ENCODE assay signal across 21 cellular contexts in the genomic region with DNA sequence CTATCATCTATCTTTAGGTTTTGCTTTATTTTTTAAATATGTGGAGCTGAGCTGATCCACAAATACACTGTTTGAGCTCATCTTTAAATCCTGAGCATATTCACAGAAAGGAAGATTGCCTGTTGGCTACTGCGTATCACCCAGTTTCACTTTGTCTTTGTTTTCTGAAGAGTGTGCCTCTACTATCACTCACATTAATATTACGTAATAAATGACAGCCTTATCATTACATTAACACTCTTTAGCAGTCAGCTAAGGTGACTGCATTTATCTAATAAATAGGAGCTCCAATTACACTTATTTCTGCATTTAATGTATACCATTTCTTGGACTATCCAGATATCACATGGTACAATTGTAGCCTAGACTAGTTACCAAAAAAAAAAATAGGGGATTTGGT.
DNase-seq lines count a peak whose midpoint lies in the region; ATAC-seq, FAIRE-seq and TF ChIP-seq lines count a peak whose summit lies in the region.
"Had no signal": no experiment of that assay in that cellular context is flagged by ENCODE, and none has a peak within 500 bp of the region (broad histone marks: within the 10 kb centered on the region; RNA-seq: fewer than 3 reads in every experiment).

No MANE protein-coding gene starts in this region.

- H4K20me1 ChIP-seq in fibroblast of lung (ENCODE audit: control insufficient read depth, extremely low read depth, insufficient read depth, low read length): no peaks in the 10 kb centered on the region
- H4K20me1 ChIP-seq in osteoblast (ENCODE audit: insufficient read depth, low read length): no peaks in the 10 kb centered on the region
- H4K20me1 ChIP-seq: BLaER1 had no signal

- H3K36me3 Mint-ChIP-seq in natural killer cell treated with Interleukin-12 subunit alpha and Interleukin-12 subunit beta and Interleukin-15 and Interleukin-18, amount 100 ng/mL, for 72 hours: no peaks in the 10 kb centered on the region
- H3K36me3 Mint-ChIP-seq: CD14-positive monocyte; CD4-positive, alpha-beta memory T cell; IgD-negative memory B cell had no signal

- FAIRE-seq in H54 (lab: Jason Lieb, UNC): peak; percentile 27
- FAIRE-seq: GM12878, GM19239, H1 had no signal

- no peaks in the 10 kb centered on the region for H3K4me1 Mint-ChIP-seq in natural killer cell treated with Interleukin-12 subunit alpha and Interleukin-12 subunit beta and Interleukin-15 and Interleukin-18, amount 100 ng/mL, for 72 hours (ENCODE audit: low read depth in 2 of 2)
- H3K4me1 Mint-ChIP-seq: CD14-positive monocyte; CD4-positive, alpha-beta memory T cell; IgD-negative memory B cell had no signal

- H3K4me1 ChIP-seq in Panc1 (ENCODE audit: control insufficient read depth, insufficient read depth, low read length): no peaks in the 10 kb centered on the region
- peaks cover 5% of the 10 kb centered on the region for H3K4me1 ChIP-seq in fibroblast of lung (ENCODE audit: control insufficient read depth, extremely low read depth, insufficient read depth, low read length)
- H3K4me1 ChIP-seq in osteoblast (ENCODE audit: insufficient read depth, low read length): peaks cover 9% of the 10 kb centered on the region
- H3K4me1 ChIP-seq in ascending aorta: no peaks in the 10 kb centered on the region
- H3K4me1 ChIP-seq: BLaER1, HAP-1 had no signal

- H3K4me3 ChIP-seq in Panc1 (ENCODE audit: low read depth in 2 of 2, low read length in 2 of 2): no peak overlapping the region
- no peak overlapping the region for H3K4me3 ChIP-seq in fibroblast of lung (replicated peaks in 1 of 4; ENCODE audit: control extremely low read depth in 1 of 4, insufficient read depth in 1 of 4, low read depth in 3 of 4, low read length in 4 of 4)
- no peak overlapping the region for H3K4me3 ChIP-seq in osteoblast (ENCODE audit: insufficient read depth, low read length)
- no peak overlapping the region for H3K4me3 ChIP-seq in ascending aorta
- H3K4me3 ChIP-seq: BLaER1, GM12878, HAP-1 had no signal

- H3K9me3 ChIP-seq in Panc1 (ENCODE audit: control insufficient read depth, insufficient read depth, low read depth, low read length): peaks cover 12% of the 10 kb centered on the region; the same call in 1 of the 2 replicates
- H3K9me3 ChIP-seq in fibroblast of lung (ENCODE audit: control insufficient read depth, insufficient read depth, low read depth, low read length): no peaks in the 10 kb centered on the region
- no peaks in the 10 kb centered on the region for H3K9me3 ChIP-seq in osteoblast (ENCODE audit: low read depth, low read length)
- no peaks in the 10 kb centered on the region for H3K9me3 ChIP-seq in ascending aorta
- H3K9me3 ChIP-seq: BLaER1, HAP-1 had no signal

- no peak overlapping the region for H3K27ac Mint-ChIP-seq in natural killer cell treated with Interleukin-12 subunit alpha and Interleukin-12 subunit beta and Interleukin-15 and Interleukin-18, amount 100 ng/mL, for 72 hours
- H3K27ac Mint-ChIP-seq: CD14-positive monocyte; CD4-positive, alpha-beta memory T cell; IgD-negative memory B cell had no signal

- no peak overlapping the region for H3K4me2 ChIP-seq in fibroblast of lung (ENCODE audit: extremely low read depth, insufficient read depth, low read length)
- no peak overlapping the region for H3K4me2 ChIP-seq in osteoblast (ENCODE audit: insufficient read depth, low read length)
- H3K4me2 ChIP-seq: BLaER1 had no signal

- DNase-seq in H54 (ENCODE audit: insufficient read length, low spot score): no peak
- DNase-seq in Panc1 (ENCODE audit: low read depth, low spot score): no peak
- no peak for DNase-seq in fibroblast of lung (ENCODE audit: low read depth in 2 of 2)
- no peak for DNase-seq in osteoblast (ENCODE audit: insufficient read length, low spot score, missing footprints)
- no peak for DNase-seq in mucosa of gallbladder (ENCODE audit: low spot score)
- DNase-seq in natural killer cell treated with Interleukin-12 subunit alpha and Interleukin-12 subunit beta and Interleukin-15 and Interleukin-18, amount 100 ng/mL, for 72 hours (ENCODE audit: low spot score): no peak
- DNase-seq in omental fat pad (ENCODE audit: low spot score): no peak
- no peak for DNase-seq in ascending aorta (ENCODE audit: low spot score in 2 of 2)
- DNase-seq: CD4-positive, alpha-beta memory T cell; DMS153; DMS79; GF-D8; KBM-7 had no signal

- no peak for ATAC-seq in Panc1
- no peak for ATAC-seq in natural killer cell treated with Interleukin-12 subunit alpha and Interleukin-12 subunit beta and Interleukin-15 and Interleukin-18, amount 100 ng/mL, for 72 hours
- ATAC-seq in omental fat pad (ENCODE audit: low FRiP score): no peak
- ATAC-seq: GM12878 had no signal

- no peaks in the 10 kb centered on the region for H3K79me2 ChIP-seq in fibroblast of lung (ENCODE audit: control insufficient read depth, insufficient read depth, low read length)
- H3K79me2 ChIP-seq in osteoblast (ENCODE audit: insufficient read depth, low read length): no peaks in the 10 kb centered on the region

- intact Hi-C loops in Panc1 (cut with micrococcal nuclease; ENCODE audit: unreplicated experiment): no loop called here
- intact Hi-C loops in ascending aorta (cut with DNase I): no loop called here

- H3K27me3 Mint-ChIP-seq in natural killer cell treated with Interleukin-12 subunit alpha and Interleukin-12 subunit beta and Interleukin-15 and Interleukin-18, amount 100 ng/mL, for 72 hours: no peaks in the 10 kb centered on the region
- H3K27me3 Mint-ChIP-seq: CD4-positive, alpha-beta memory T cell; IgD-negative memory B cell had no signal

- H3K27me3 ChIP-seq in Panc1 (ENCODE audit: control insufficient read depth, insufficient read depth, low read length): no peaks in the 10 kb centered on the region
- no peaks in the 10 kb centered on the region for H3K27me3 ChIP-seq in fibroblast of lung (ENCODE audit: control insufficient read depth, insufficient read depth, low read length)
- H3K27me3 ChIP-seq in osteoblast (ENCODE audit: insufficient read depth, low read length): no peaks in the 10 kb centered on the region
- no peaks in the 10 kb centered on the region for H3K27me3 ChIP-seq in ascending aorta
- H3K27me3 ChIP-seq: BLaER1 had no signal

- no peak overlapping the region for H3K9ac ChIP-seq in fibroblast of lung (ENCODE audit: insufficient read depth, low read length)
- H3K9ac ChIP-seq: BLaER1 had no signal

- CTCF ChIA-PET in Panc1 (lab: Charles Lee): interaction anchor here (0.5 kb wide), 1 partner anchor 495 kb away, joined by 3 read pairs; no protein-coding TSS in a partner anchor

- H3K27ac ChIP-seq in Panc1 (ENCODE audit: low read length) (peak overlapping the region; percentile 49; the same call in 1 of the 2 replicates), fibroblast of lung (ENCODE audit: insufficient read depth, low read length) (no peak overlapping the region), osteoblast (ENCODE audit: low read depth, low read length) (no peak overlapping the region), ascending aorta (no peak overlapping the region)
- H3K27ac ChIP-seq: BLaER1, HL-60 had no signal

- no peak overlapping the region for H3K4me3 Mint-ChIP-seq in natural killer cell treated with Interleukin-12 subunit alpha and Interleukin-12 subunit beta and Interleukin-15 and Interleukin-18, amount 100 ng/mL, for 72 hours
- H3K4me3 Mint-ChIP-seq: CD14-positive monocyte; CD4-positive, alpha-beta memory T cell; IgD-negative memory B cell had no signal

- TF ChIP-seq CTCF in Panc1 (IDR thresholded peaks at IDR 0.05): no peak
- TF ChIP-seq CTCF in fibroblast of lung (conservative IDR thresholded peaks at IDR 0.05 in 1 of 2, IDR thresholded peaks at IDR 0.05 in 1 of 2; ENCODE audit: low read depth in 1 of 2, low read length in 2 of 2): no peak
- no peak for TF ChIP-seq CTCF in osteoblast (IDR thresholded peaks at IDR 0.05; ENCODE audit: extremely low read depth, low read depth, low read length)
- no peak for TF ChIP-seq CTCF in omental fat pad (IDR thresholded peaks at IDR 0.05)
- no peak for TF ChIP-seq CTCF in ascending aorta (IDR thresholded peaks at IDR 0.05)

- no peak for TF ChIP-seq POLR2A in H54 (IDR thresholded peaks at IDR 0.05; ENCODE audit: low read depth, low read length)

- H3K36me3 ChIP-seq in Panc1 (ENCODE audit: control insufficient read depth, insufficient read depth, low read length): no peaks in the 10 kb centered on the region
- no peaks in the 10 kb centered on the region for H3K36me3 ChIP-seq in fibroblast of lung (ENCODE audit: control insufficient read depth, insufficient read depth, low read length)
- H3K36me3 ChIP-seq in osteoblast (ENCODE audit: insufficient read depth, low read length): no peaks in the 10 kb centered on the region
- no peaks in the 10 kb centered on the region for H3K36me3 ChIP-seq in ascending aorta
- H3K36me3 ChIP-seq: BLaER1, HAP-1 had no signal

- peaks cover 15% of the 10 kb centered on the region for H3K9me3 Mint-ChIP-seq in natural killer cell treated with Interleukin-12 subunit alpha and Interleukin-12 subunit beta and Interleukin-15 and Interleukin-18, amount 100 ng/mL, for 72 hours

- in situ Hi-C loops in Panc1 (cut with HindIII; ENCODE audit: low pct_unique_long_range_greater_than_20kb, low sequenced_read_pairs): no loop called here

- POLR2A ChIA-PET in Panc1 (lab: Charles Lee): no interaction called here

- H2AFZ ChIP-seq in fibroblast of lung (ENCODE audit: low read length) (peak overlapping the region; percentile 12), osteoblast (ENCODE audit: low read length) (peak overlapping the region; percentile 16)

- no TSS peak for BruUV-seq in Panc1 (replicated peaks; lab: Mats Ljungman, UMichigan)
